In genomic region chr10:101436302-101436701, GRCh38 we compare ENCODE assay signal across 31 cellular contexts.
"Had no signal": no experiment of that assay in that cellular context is flagged by ENCODE, and none has a peak within 500 bp of the region (broad histone marks: within the 10 kb centered on the region; RNA-seq: fewer than 3 reads in every experiment).

No MANE protein-coding gene starts in this region.

- H3K27ac ChIP-seq: neural progenitor cell, ovary, parathyroid adenoma, psoas muscle, skin epidermis, spleen, suprapubic skin, testis, tibial artery, transverse colon, upper lobe of right lung, uterus had no signal

- H3K4me3 ChIP-seq: neural progenitor cell, ovary, psoas muscle, skin epidermis, smooth muscle cell, spleen, suprapubic skin, testis, tibial artery, transverse colon, upper lobe of right lung, uterus had no signal

- H3K9ac ChIP-seq: neural progenitor cell, parathyroid adenoma had no signal

- H3K4me3 Mint-ChIP-seq: naive thymus-derived CD4-positive, alpha-beta T cell; natural killer cell; nephron; neural progenitor cell; stimulated activated effector memory CD8-positive, alpha-beta T cell treated with anti-CD3 and anti-CD28 coated beads, Interleukin-12 subunit alpha, Interleukin-12 subunit beta, amount 100 ng/mL, for 72 hours; stimulated activated naive CD8-positive, alpha-beta T cell treated with anti-CD3 and anti-CD28 coated beads, Interleukin-15, amount 100 ng/mL, for 72 hours; type B pancreatic cell had no signal

- ATAC-seq: naive thymus-derived CD4-positive, alpha-beta T cell; natural killer cell; psoas muscle; right cardiac atrium; sciatic nerve; stimulated activated effector memory CD8-positive, alpha-beta T cell treated with anti-CD3 and anti-CD28 coated beads, Interleukin-12 subunit alpha, Interleukin-12 subunit beta, amount 100 ng/mL, for 72 hours; stimulated activated naive CD8-positive, alpha-beta T cell treated with anti-CD3 and anti-CD28 coated beads, Interleukin-15, amount 100 ng/mL, for 72 hours; stimulated activated naive CD8-positive, alpha-beta T cell treated with anti-CD3 and anti-CD28 coated beads, Interleukin-15, Interleukin-2, amounts not matched to agents 100 U/mL and 50 U/mL, for 24 hours; upper lobe of right lung had no signal

- H3K36me3 Mint-ChIP-seq: natural killer cell; neural progenitor cell; stimulated activated effector memory CD8-positive, alpha-beta T cell treated with anti-CD3 and anti-CD28 coated beads, Interleukin-12 subunit alpha, Interleukin-12 subunit beta, amount 100 ng/mL, for 72 hours; type B pancreatic cell had no signal

- H3K9me3 ChIP-seq: ovary, psoas muscle, spleen, suprapubic skin, testis, tibial artery, transverse colon, upper lobe of right lung, uterus had no signal

- DNase-seq: naive thymus-derived CD4-positive, alpha-beta T cell; natural killer cell; occipital lobe; ovary; posterior cingulate gyrus; psoas muscle; right cardiac atrium; spleen; stimulated activated CD4-positive, alpha-beta T cell treated with anti-CD3 and anti-CD28 coated beads, Interleukin-15, amount 100 ng/mL, for 24 hours; stimulated activated CD4-positive, alpha-beta T cell treated with anti-CD3 and anti-CD28 coated beads, Interleukin-2, amount 100 ng/mL, for 24 hours; stimulated activated CD4-positive, alpha-beta T cell treated with anti-CD3 and anti-CD28 coated beads, Interleukin-2, amount 100 ng/mL, for 48 hours; stimulated activated CD4-positive, alpha-beta T cell treated with anti-CD3 and anti-CD28 coated beads, Interleukin-4, amount 100 ng/mL, for 24 hours; stimulated activated naive CD4-positive, alpha-beta T cell; stimulated activated naive CD8-positive, alpha-beta T cell treated with anti-CD3 and anti-CD28 coated beads, Interleukin-15, amount 100 ng/mL, for 72 hours; stimulated activated naive CD8-positive, alpha-beta T cell treated with anti-CD3 and anti-CD28 coated beads, Interleukin-15, Interleukin-2, amounts not matched to agents 100 U/mL and 50 U/mL, for 24 hours; substantia nigra; testis; tibial artery; transverse colon; upper lobe of right lung; uterus had no signal

- H3K4me1 Mint-ChIP-seq: natural killer cell; stimulated activated naive CD8-positive, alpha-beta T cell treated with anti-CD3 and anti-CD28 coated beads, Interleukin-15, amount 100 ng/mL, for 72 hours had no signal

- H3K36me3 ChIP-seq: neural progenitor cell, ovary, suprapubic skin, tibial artery, transverse colon, uterus had no signal

- H3K27ac Mint-ChIP-seq: naive thymus-derived CD4-positive, alpha-beta T cell; natural killer cell; nephron; neural progenitor cell; progenitor cell of endocrine pancreas; stimulated activated effector memory CD8-positive, alpha-beta T cell treated with anti-CD3 and anti-CD28 coated beads, Interleukin-12 subunit alpha, Interleukin-12 subunit beta, amount 100 ng/mL, for 72 hours; stimulated activated naive CD8-positive, alpha-beta T cell treated with anti-CD3 and anti-CD28 coated beads, Interleukin-15, amount 100 ng/mL, for 72 hours; type B pancreatic cell had no signal

- H3K27me3 Mint-ChIP-seq: naive thymus-derived CD4-positive, alpha-beta T cell; progenitor cell of endocrine pancreas; stimulated activated naive CD8-positive, alpha-beta T cell treated with anti-CD3 and anti-CD28 coated beads, Interleukin-15, amount 100 ng/mL, for 72 hours; type B pancreatic cell had no signal

- H3K4me2 ChIP-seq: neural progenitor cell, smooth muscle cell had no signal

- H3K4me1 ChIP-seq: parathyroid adenoma, suprapubic skin, testis, tibial artery, transverse colon, upper lobe of right lung, uterus had no signal

- H2AFZ ChIP-seq: neural progenitor cell, parathyroid adenoma had no signal

- H3K9me3 Mint-ChIP-seq: naive thymus-derived CD4-positive, alpha-beta T cell; natural killer cell; nephron; neural progenitor cell; stimulated activated effector memory CD8-positive, alpha-beta T cell treated with anti-CD3 and anti-CD28 coated beads, Interleukin-12 subunit alpha, Interleukin-12 subunit beta, amount 100 ng/mL, for 72 hours; stimulated activated naive CD8-positive, alpha-beta T cell treated with anti-CD3 and anti-CD28 coated beads, Interleukin-15, amount 100 ng/mL, for 72 hours; type B pancreatic cell had no signal

- H3K27me3 ChIP-seq: neural progenitor cell, ovary, spleen, suprapubic skin, testis, tibial artery, transverse colon, upper lobe of right lung, uterus had no signal
